21 cellular contexts compared by ENCODE assay signal in genomic region chr6:82216549-82216948, GRCh38. TPM values are rescaled to one million over a fixed set of nuclear protein-coding genes. Genes with fewer than 3 reads are reported as not detected.
DNase-seq lines count a peak whose midpoint lies in the region; ATAC-seq, FAIRE-seq and TF ChIP-seq lines count a peak whose summit lies in the region.
"Had no signal": no experiment of that assay in that cellular context is flagged by ENCODE, and none has a peak within 500 bp of the region (broad histone marks: within the 10 kb centered on the region; RNA-seq: fewer than 3 reads in every experiment).

No MANE protein-coding gene starts in this region.

- 54 to 63% (median 58%) methylated on average over 2 of the region's 2 CpGs for WGBS in heart left ventricle, 4 donors

- no peak for DNase-seq in astrocyte (ENCODE audit: low read depth)
- DNase-seq in heart left ventricle = no peak
- no peak for DNase-seq in central memory CD4-positive, alpha-beta T cell
- DNase-seq in C1 segment of cervical spinal cord (lab: John Stamatoyannopoulos, UW) = no peak
- DNase-seq in naive thymus-derived CD4-positive, alpha-beta T cell = no peak
- DNase-seq: activated CD4-positive, alpha-beta memory T cell treated with anti-CD3 and anti-CD28 coated beads for 36 hours; activated naive CD8-positive, alpha-beta T cell treated with anti-CD3 and anti-CD28 coated beads, Interleukin-2, amount 10 ng/mL, durations not matched to agents 7 days and 5 days; activated T-cell treated with anti-CD3 and anti-CD28 coated beads, Interleukin-2, amount 50 U/mL, for 48 hours; brain microvascular endothelial cell; cortex of kidney; EL; NCI-H1092 treated with DMSO at 0.1 percent for 48 hours; NCI-H526; retina; spleen; stimulated activated CD4-positive, alpha-beta T cell treated with anti-CD3 and anti-CD28 coated beads, Interleukin-4, amount 100 ng/mL, for 4 hours; upper lobe of left lung had no signal

- POLR2A ChIA-PET in naive thymus-derived CD4-positive, alpha-beta T cell (lab: Charles Lee) = no interaction called here

- no peaks in the 10 kb centered on the region for H3K27me3 Mint-ChIP-seq in astrocyte (ENCODE audit: low read depth, unreplicated experiment)
- no peaks in the 10 kb centered on the region for H3K27me3 Mint-ChIP-seq in naive thymus-derived CD4-positive, alpha-beta T cell
- H3K27me3 Mint-ChIP-seq: activated CD4-positive, alpha-beta memory T cell treated with anti-CD3 and anti-CD28 coated beads for 36 hours; activated naive CD8-positive, alpha-beta T cell treated with anti-CD3 and anti-CD28 coated beads, Interleukin-2, amount 10 ng/mL, durations not matched to agents 7 days and 5 days had no signal

- no peak overlapping the region for H3K4me3 ChIP-seq in astrocyte (ENCODE audit: insufficient read depth, low read depth, low read length)
- no peak overlapping the region for H3K4me3 ChIP-seq in heart left ventricle
- H3K4me3 ChIP-seq in naive thymus-derived CD4-positive, alpha-beta T cell (ENCODE audit: low read length) = no peak overlapping the region
- H3K4me3 ChIP-seq: spleen, upper lobe of left lung had no signal

- H3K4me3 Mint-ChIP-seq in astrocyte (ENCODE audit: unreplicated experiment) = no peak overlapping the region
- H3K4me3 Mint-ChIP-seq in naive thymus-derived CD4-positive, alpha-beta T cell = no peak overlapping the region
- H3K4me3 Mint-ChIP-seq: activated CD4-positive, alpha-beta memory T cell treated with anti-CD3 and anti-CD28 coated beads for 36 hours; activated naive CD8-positive, alpha-beta T cell treated with anti-CD3 and anti-CD28 coated beads, Interleukin-2, amount 10 ng/mL, durations not matched to agents 7 days and 5 days had no signal

- H3K27ac Mint-ChIP-seq in astrocyte (ENCODE audit: unreplicated experiment) = peak overlapping the region; percentile 13
- H3K27ac Mint-ChIP-seq in naive thymus-derived CD4-positive, alpha-beta T cell = peak overlapping the region in 1 of 9 donors; percentile 9
- H3K27ac Mint-ChIP-seq: activated CD4-positive, alpha-beta memory T cell treated with anti-CD3 and anti-CD28 coated beads for 36 hours; activated naive CD8-positive, alpha-beta T cell treated with anti-CD3 and anti-CD28 coated beads, Interleukin-2, amount 10 ng/mL, durations not matched to agents 7 days and 5 days had no signal

- TF ChIP-seq POLR2A in heart left ventricle (IDR thresholded peaks at IDR 0.05) = no peak

- intact Hi-C loops in heart left ventricle (cut with DNase I) = no loop called here
- intact Hi-C loops in naive thymus-derived CD4-positive, alpha-beta T cell (cut with micrococcal nuclease) = no loop called here

- H3K36me3 ChIP-seq in astrocyte (ENCODE audit: insufficient read depth, low read length) = peaks cover 26% of the 10 kb centered on the region
- peaks cover 3 to 98% (median 92%) of the 10 kb centered on the region in 9 donors for H3K36me3 ChIP-seq in heart left ventricle
- peaks cover 0 to 58% (median 18%) of the 10 kb centered on the region in 3 experiments for H3K36me3 ChIP-seq in naive thymus-derived CD4-positive, alpha-beta T cell (ENCODE audit: control insufficient read depth in 2 of 3, insufficient read depth in 3 of 3, low read length in 3 of 3)

- no peak overlapping the region for H3K9ac ChIP-seq in astrocyte (ENCODE audit: low read length)

- H3K79me2 ChIP-seq in astrocyte (ENCODE audit: insufficient read depth, low read length) = no peaks in the 10 kb centered on the region

- no peak overlapping the region for H3K27ac ChIP-seq in astrocyte (ENCODE audit: low read depth, low read length)
- peak overlapping the region in 1 of 12 donors; percentile 27 for H3K27ac ChIP-seq in heart left ventricle
- H3K27ac ChIP-seq in naive thymus-derived CD4-positive, alpha-beta T cell (ENCODE audit: low read depth, low read length) = no peak overlapping the region
- H3K27ac ChIP-seq: brain microvascular endothelial cell, spleen, upper lobe of left lung had no signal

- peaks cover 5% of the 10 kb centered on the region for H3K4me1 Mint-ChIP-seq in astrocyte (ENCODE audit: low read depth, unreplicated experiment)
- H3K4me1 Mint-ChIP-seq in naive thymus-derived CD4-positive, alpha-beta T cell = peaks cover 0 to 4% (median 0%) of the 10 kb centered on the region in 7 donors
- H3K4me1 Mint-ChIP-seq: activated naive CD8-positive, alpha-beta T cell treated with anti-CD3 and anti-CD28 coated beads, Interleukin-2, amount 10 ng/mL, durations not matched to agents 7 days and 5 days had no signal

- H3K9me3 ChIP-seq in astrocyte (ENCODE audit: insufficient read depth, low read depth, low read length) (no peaks in the 10 kb centered on the region), heart left ventricle (no peaks in the 10 kb centered on the region)
- H3K9me3 ChIP-seq in naive thymus-derived CD4-positive, alpha-beta T cell (ENCODE audit: control insufficient read depth in 2 of 3, low read length in 3 of 3) = no peaks in the 10 kb centered on the region
- H3K9me3 ChIP-seq: spleen, upper lobe of left lung had no signal

- TF ChIP-seq CTCF in astrocyte (IDR thresholded peaks at IDR 0.05; ENCODE audit: insufficient read depth, low read depth, low read length) (no peak), heart left ventricle (IDR thresholded peaks at IDR 0.05) (no peak)

- ATAC-seq in GM18858 (IDR thresholded peaks at IDR 0.05; ENCODE audit: unreplicated experiment) = peak; percentile 5
- ATAC-seq in GM19467 (IDR thresholded peaks at IDR 0.05; ENCODE audit: unreplicated experiment) = peak; percentile 27
- peak; percentile 10 for ATAC-seq in HG03139 (IDR thresholded peaks at IDR 0.05; ENCODE audit: unreplicated experiment)
- no peak for ATAC-seq in heart left ventricle
- no peak for ATAC-seq in naive thymus-derived CD4-positive, alpha-beta T cell

- no peaks in the 10 kb centered on the region for H3K4me1 ChIP-seq in astrocyte (ENCODE audit: insufficient read depth, low read length)
- H3K4me1 ChIP-seq in heart left ventricle = peaks cover 0 to 4% (median 0%) of the 10 kb centered on the region in 12 donors
- H3K4me1 ChIP-seq in naive thymus-derived CD4-positive, alpha-beta T cell (ENCODE audit: control insufficient read depth in 2 of 2, insufficient read depth in 2 of 2, low read length in 2 of 2) = no peaks in the 10 kb centered on the region
- H3K4me1 ChIP-seq: spleen, upper lobe of left lung had no signal

- H3K27me3 ChIP-seq in astrocyte (ENCODE audit: insufficient read depth, low read length) (no peaks in the 10 kb centered on the region), heart left ventricle (no peaks in the 10 kb centered on the region)
- H3K27me3 ChIP-seq in naive thymus-derived CD4-positive, alpha-beta T cell (ENCODE audit: control insufficient read depth in 2 of 2, insufficient read depth in 2 of 2, low read length in 2 of 2) = no peaks in the 10 kb centered on the region
- H3K27me3 ChIP-seq: brain microvascular endothelial cell, spleen, upper lobe of left lung had no signal

- peaks cover 7% of the 10 kb centered on the region for H3K36me3 Mint-ChIP-seq in astrocyte (ENCODE audit: low read depth, unreplicated experiment)
- H3K36me3 Mint-ChIP-seq in naive thymus-derived CD4-positive, alpha-beta T cell = peaks cover 11 to 52% (median 37%) of the 10 kb centered on the region in 5 donors

- H2AFZ ChIP-seq in astrocyte (ENCODE audit: low read depth, low read length) = no peak overlapping the region

- no peaks in the 10 kb centered on the region for H4K20me1 ChIP-seq in astrocyte (ENCODE audit: insufficient read depth, low read length)

- no peak overlapping the region for H3K4me2 ChIP-seq in astrocyte (ENCODE audit: low read length)

- no peaks in the 10 kb centered on the region for H3K9me3 Mint-ChIP-seq in astrocyte (ENCODE audit: unreplicated experiment)
- H3K9me3 Mint-ChIP-seq in naive thymus-derived CD4-positive, alpha-beta T cell = no peaks in the 10 kb centered on the region
- H3K9me3 Mint-ChIP-seq: activated CD4-positive, alpha-beta memory T cell treated with anti-CD3 and anti-CD28 coated beads for 36 hours; activated naive CD8-positive, alpha-beta T cell treated with anti-CD3 and anti-CD28 coated beads, Interleukin-2, amount 10 ng/mL, durations not matched to agents 7 days and 5 days had no signal

- CTCF ChIA-PET in naive thymus-derived CD4-positive, alpha-beta T cell (lab: Charles Lee) = no interaction called here

- no peak for FAIRE-seq in astrocyte (lab: Jason Lieb, UNC)
- FAIRE-seq: TTC549 had no signal

RNA-seq across cellular contexts. Expression of gene IBTK, which starts 31.0 kb away (rescaled TPM):
- total RNA-seq in astrocyte (42.7 and 43.9 TPM in 2 replicates), heart left ventricle (10 to 100 TPM; 19.4 to 39.2 (median 29.2) TPM)
- polyA plus RNA-seq in heart left ventricle = 10 to 100 TPM; 19.6 to 24.3 TPM
- total RNA-seq in naive thymus-derived CD4-positive, alpha-beta T cell = 10 to 100 TPM; 16.6 to 35.8 (median 26.1) TPM
- polyA plus RNA-seq in naive thymus-derived CD4-positive, alpha-beta T cell = 10 to 100 TPM; 15.6 to 19.0 TPM

Comparison
In these comparisons a context has a peak if more than half of its experiments do, and no peak if none do; other contexts are left out.
1. ATAC-seq: peak in GM18858 (single experiment), GM19467 (single experiment) and HG03139 (single experiment); none in heart left ventricle (0 of 4) and naive thymus-derived CD4-positive, alpha-beta T cell (single experiment).